Comparison of ENCODE assay signal across 19 cellular contexts in the genomic region with DNA sequence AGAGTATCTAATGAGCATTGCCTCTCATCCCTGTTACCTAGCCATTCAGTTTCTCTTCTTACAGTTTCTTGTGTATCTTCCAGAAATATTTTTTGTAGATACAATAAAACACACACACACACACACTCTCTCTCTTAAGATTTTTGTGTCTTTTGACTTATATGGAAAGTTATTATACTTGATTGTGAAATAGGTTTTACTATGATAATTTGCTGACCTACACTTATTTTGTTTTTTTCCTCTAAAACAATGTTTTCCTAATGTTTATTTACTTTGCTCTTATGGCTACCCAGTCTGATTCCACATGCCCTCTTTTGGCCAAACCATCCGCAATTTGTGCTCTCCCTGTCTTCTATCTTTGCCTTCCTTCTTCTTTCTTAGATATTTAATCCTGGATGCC. TPM values are rescaled to one million over a fixed set of nuclear protein-coding genes. Genes with fewer than 3 reads are reported as not detected.
"Had no signal": no experiment of that assay in that cellular context is flagged by ENCODE, and none has a peak within 500 bp of the region (broad histone marks: within the 10 kb centered on the region; RNA-seq: fewer than 3 reads in every experiment).

No MANE protein-coding gene starts in this region.

- H3K27ac ChIP-seq: gastrocnemius medialis, left ventricle myocardium inferior, ovary, prostate gland, right atrium auricular region, skin epidermis, thyroid gland had no signal

- ATAC-seq: activated T-helper 17 cell treated with anti-CD3 and anti-CD28 coated beads, Interleukin-2, amount 50 U/mL, for 72 hours; esophagus mucosa; gastrocnemius medialis; naive thymus-derived CD8-positive, alpha-beta T cell; stimulated activated naive CD8-positive, alpha-beta T cell treated with anti-CD3 and anti-CD28 coated beads, Interleukin-15, Interleukin-2, amounts not matched to agents 100 U/mL and 50 U/mL, for 24 hours had no signal

- H3K9me3 ChIP-seq: adrenal gland, gastrocnemius medialis, left ventricle myocardium inferior, ovary, prostate gland, right atrium auricular region, thyroid gland had no signal

- H3K4me3 ChIP-seq: adrenal gland, gastrocnemius medialis, left ventricle myocardium inferior, ovary, prostate gland, right atrium auricular region, skin epidermis, thyroid gland had no signal

- H3K4me1 ChIP-seq: prostate gland had no signal

- H3K27me3 ChIP-seq: adrenal gland, gastrocnemius medialis, ovary, right atrium auricular region, thyroid gland had no signal

- H3K36me3 ChIP-seq: adrenal gland, gastrocnemius medialis, left ventricle myocardium inferior, ovary, prostate gland, right atrium auricular region, thyroid gland had no signal

- DNase-seq: activated T-cell treated with anti-CD3 and anti-CD28 coated beads, Interleukin-2, amount 50 U/mL, for 24 hours; central memory CD4-positive, alpha-beta T cell; effector memory CD4-positive, alpha-beta T cell; gastrocnemius medialis; hippocampal formation; left ventricle myocardium inferior; naive thymus-derived CD8-positive, alpha-beta T cell; ovary; stimulated activated CD4-positive, alpha-beta T cell treated with anti-CD3 and anti-CD28 coated beads, Interleukin-4, amount 100 ng/mL, for 24 hours; stimulated activated naive CD8-positive, alpha-beta T cell treated with anti-CD3 and anti-CD28 coated beads, Interleukin-15, Interleukin-2, amounts not matched to agents 100 U/mL and 50 U/mL, for 24 hours; substantia nigra; thyroid gland had no signal

RNA-seq across cellular contexts. Expression of a gene that starts 25.3 kb away (rescaled TPM):
- total RNA-seq: left ventricle myocardium inferior; naive thymus-derived CD8-positive, alpha-beta T cell; prostate gland; right atrium auricular region; ureter had no signal
- polyA plus RNA-seq: naive thymus-derived CD8-positive, alpha-beta T cell had no signal
